In the genomic region with DNA sequence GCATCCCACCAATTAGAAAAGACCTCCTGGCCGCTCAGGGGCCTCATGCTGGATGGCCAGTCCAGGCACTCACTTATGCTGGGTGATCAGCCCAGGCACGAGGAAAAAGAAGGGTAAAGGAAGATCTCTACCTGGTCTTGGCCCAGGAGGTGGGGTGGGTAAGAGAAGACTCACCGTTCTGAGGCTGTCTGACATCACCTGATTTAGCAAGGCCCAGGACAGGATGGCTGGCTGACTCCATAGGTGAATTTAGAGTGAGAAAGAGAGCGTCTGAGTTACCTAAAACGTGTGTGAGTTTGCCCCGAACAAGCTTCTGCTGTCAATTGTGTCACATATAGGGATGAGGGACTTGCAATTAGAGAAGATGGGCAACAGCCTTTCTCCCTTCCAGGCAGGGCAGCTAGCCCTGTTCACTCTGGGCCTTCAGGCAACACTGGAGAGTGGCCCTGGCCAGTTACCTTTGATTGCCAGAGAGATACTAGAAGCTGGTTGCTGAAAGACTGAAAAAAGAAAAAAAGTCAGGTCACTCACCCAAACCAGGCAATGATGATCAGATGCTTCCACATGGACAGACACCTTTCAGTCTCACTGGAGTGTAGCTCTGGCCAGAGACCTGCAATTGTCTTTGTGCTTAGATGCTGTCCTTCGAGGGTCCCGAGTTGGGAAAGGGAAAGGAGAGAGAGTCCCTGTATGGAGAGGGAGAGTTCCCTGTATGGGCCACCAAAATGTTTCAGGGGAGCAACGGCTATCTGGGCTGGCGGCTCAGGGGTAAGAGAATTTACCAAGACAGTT, we compare ENCODE assay signal across 9 cellular contexts. TPM values are rescaled to one million over a fixed set of nuclear protein-coding genes. Genes with fewer than 3 reads are reported as not detected.
DNase-seq lines count a peak whose midpoint lies in the region; ATAC-seq and TF ChIP-seq lines count a peak whose summit lies in the region.
"Had no signal": no experiment of that assay in that cellular context is flagged by ENCODE, and none has a peak within 500 bp of the region (broad histone marks: within the 10 kb centered on the region; RNA-seq: fewer than 3 reads in every experiment).

No MANE protein-coding gene starts in this region.

- POLR2A ChIA-PET in activated naive CD8-positive, alpha-beta T cell treated with anti-CD3 and anti-CD28 coated beads, Interleukin-2, amount 10 ng/mL, durations not matched to agents 7 days and 5 days (lab: Charles Lee): interaction anchor here (0.7 to 0.9 kb wide), 3 partner anchors 11 to 129 kb away, joined by 3 to 5 read pairs (median 3); no protein-coding TSS in a partner anchor

- peaks cover 13% of the 10 kb centered on the region for H3K27me3 Mint-ChIP-seq in GM23338 (ENCODE audit: insufficient read depth, low read depth, poor library complexity)
- H3K27me3 Mint-ChIP-seq in activated naive CD8-positive, alpha-beta T cell treated with anti-CD3 and anti-CD28 coated beads, Interleukin-2, amount 10 ng/mL, durations not matched to agents 7 days and 5 days: no peaks in the 10 kb centered on the region
- H3K27me3 Mint-ChIP-seq in stimulated activated memory B cell treated with anti-CD40 and anti-IgM and Interleukin-4, amounts not matched to agents 10 μg/mL and 1 μg/mL and 100 μg/mL, for 72 hours: peaks cover 11% of the 10 kb centered on the region

- no peak overlapping the region for H3K9ac ChIP-seq in liver (ENCODE audit: low read depth in 1 of 2, low read length in 2 of 2)

- peak overlapping the region; percentile 75; the same call in 1 of the 2 replicates for H2AFZ ChIP-seq in GM23338

- H3K27me3 ChIP-seq in GM23338 (ENCODE audit: insufficient read depth) (no peaks in the 10 kb centered on the region), liver (ENCODE audit: control insufficient read depth in 4 of 4, insufficient read depth in 4 of 4, low read length in 3 of 4) (no peaks in the 10 kb centered on the region), HAP-1 (ENCODE audit: low read depth) (no peaks in the 10 kb centered on the region)

- TF ChIP-seq CTCF in GM23338 (conservative IDR thresholded peaks at IDR 0.05; ENCODE audit: low read depth in 2 of 2): no peak
- no peak for TF ChIP-seq CTCF in liver (IDR thresholded peaks at IDR 0.05; ENCODE audit: low read depth, low read length, missing input control)

- H3F3A ChIP-seq in GM23338 (replicated peaks; ENCODE audit: low read depth): 0 out of 2 replicates have a peak, but pooled peaks cover 3% of the 10 kb centered on the region

- WGBS in liver: 88% methylated on average over 10 of the region's 10 CpGs

- in situ Hi-C loops in HAP-1 (cut with MboI; ENCODE audit: low sequenced_read_pairs): no loop called here

- H3K27ac Mint-ChIP-seq in GM23338: no peak overlapping the region
- H3K27ac Mint-ChIP-seq in activated naive CD8-positive, alpha-beta T cell treated with anti-CD3 and anti-CD28 coated beads, Interleukin-2, amount 10 ng/mL, durations not matched to agents 7 days and 5 days: peak overlapping the region; percentile 35
- H3K27ac Mint-ChIP-seq in stimulated activated memory B cell treated with anti-CD40 and anti-IgM and Interleukin-4, amounts not matched to agents 10 μg/mL and 1 μg/mL and 100 μg/mL, for 72 hours: peak overlapping the region; percentile 14

- H3K4me1 ChIP-seq in GM23338 (ENCODE audit: insufficient read depth) (peaks cover 6% of the 10 kb centered on the region; the same call in 1 of the 2 replicates), liver (ENCODE audit: control insufficient read depth in 4 of 4, insufficient read depth in 4 of 4, low read length in 3 of 4) (peaks cover 6 to 16% (median 10%) of the 10 kb centered on the region in 4 donors), HAP-1 (peaks cover 3% of the 10 kb centered on the region; the same call in 1 of the 2 replicates)

- H3K27ac ChIP-seq in GM23338 (ENCODE audit: low read depth): no peak overlapping the region
- peak overlapping the region; percentile 56 to 88 for H3K27ac ChIP-seq in liver (ENCODE audit: low read depth in 1 of 2, low read length in 2 of 2)

- H3K9me3 Mint-ChIP-seq in GM23338: peaks cover 19% of the 10 kb centered on the region
- no peaks in the 10 kb centered on the region for H3K9me3 Mint-ChIP-seq in activated naive CD8-positive, alpha-beta T cell treated with anti-CD3 and anti-CD28 coated beads, Interleukin-2, amount 10 ng/mL, durations not matched to agents 7 days and 5 days
- no peaks in the 10 kb centered on the region for H3K9me3 Mint-ChIP-seq in stimulated activated memory B cell treated with anti-CD40 and anti-IgM and Interleukin-4, amounts not matched to agents 10 μg/mL and 1 μg/mL and 100 μg/mL, for 72 hours

- H3K9me3 ChIP-seq in liver (ENCODE audit: control insufficient read depth in 4 of 4, low read length in 3 of 4) (no peaks in the 10 kb centered on the region), HAP-1 (no peaks in the 10 kb centered on the region)

- no peaks in the 10 kb centered on the region for H3K9me2 ChIP-seq in GM23338 (ENCODE audit: insufficient read depth)

- H3K4me2 ChIP-seq in GM23338: no peak overlapping the region

- DNase-seq in GM23338 (ENCODE audit: low spot score) (no peak), HAP-1 (ENCODE audit: low spot score in 2 of 2) (no peak), middle frontal gyrus (ENCODE audit: extremely low spot score, low spot score) (no peak), NCI-H1436 treated with DMSO at 0.1 percent for 48 hours (lab: John Stamatoyannopoulos, UW) (no peak)
- DNase-seq in activated naive CD8-positive, alpha-beta T cell treated with anti-CD3 and anti-CD28 coated beads, Interleukin-2, amount 10 ng/mL, durations not matched to agents 7 days and 5 days: no peak
- DNase-seq: stimulated activated CD4-positive, alpha-beta T cell treated with anti-CD3 and anti-CD28 coated beads, Interleukin-1b, Interleukin-23, amount 100 ng/mL, for 48 hours had no signal

- TF ChIP-seq RAD21 in liver (IDR thresholded peaks at IDR 0.05): no peak

- no peaks in the 10 kb centered on the region for H3K79me2 ChIP-seq in GM23338 (replicated peaks; ENCODE audit: insufficient read depth)

- no peaks in the 10 kb centered on the region for H3K36me3 ChIP-seq in GM23338 (ENCODE audit: insufficient read depth)
- no peaks in the 10 kb centered on the region for H3K36me3 ChIP-seq in liver (ENCODE audit: control insufficient read depth in 4 of 4, insufficient read depth in 3 of 4, low read depth in 1 of 4, low read length in 3 of 4)
- H3K36me3 ChIP-seq in HAP-1 (replicated peaks): no peaks in the 10 kb centered on the region

- H3K4me1 Mint-ChIP-seq in GM23338: peaks cover 16% of the 10 kb centered on the region
- peaks cover 49% of the 10 kb centered on the region for H3K4me1 Mint-ChIP-seq in activated naive CD8-positive, alpha-beta T cell treated with anti-CD3 and anti-CD28 coated beads, Interleukin-2, amount 10 ng/mL, durations not matched to agents 7 days and 5 days
- peaks cover 17% of the 10 kb centered on the region for H3K4me1 Mint-ChIP-seq in stimulated activated memory B cell treated with anti-CD40 and anti-IgM and Interleukin-4, amounts not matched to agents 10 μg/mL and 1 μg/mL and 100 μg/mL, for 72 hours

- no peak overlapping the region for H3K4me3 ChIP-seq in GM23338
- H3K4me3 ChIP-seq in liver (ENCODE audit: low read depth in 1 of 3, low read length in 3 of 3): no peak overlapping the region
- H3K4me3 ChIP-seq in HAP-1: no peak overlapping the region

- H3K36me3 Mint-ChIP-seq in GM23338 (ENCODE audit: low read depth): peaks cover 16% of the 10 kb centered on the region
- peaks cover 2% of the 10 kb centered on the region for H3K36me3 Mint-ChIP-seq in activated naive CD8-positive, alpha-beta T cell treated with anti-CD3 and anti-CD28 coated beads, Interleukin-2, amount 10 ng/mL, durations not matched to agents 7 days and 5 days
- no peaks in the 10 kb centered on the region for H3K36me3 Mint-ChIP-seq in stimulated activated memory B cell treated with anti-CD40 and anti-IgM and Interleukin-4, amounts not matched to agents 10 μg/mL and 1 μg/mL and 100 μg/mL, for 72 hours

- no peak for ATAC-seq in GM23338
- ATAC-seq in activated naive CD8-positive, alpha-beta T cell treated with anti-CD3 and anti-CD28 coated beads, Interleukin-2, amount 10 ng/mL, durations not matched to agents 7 days and 5 days (ENCODE audit: low read depth): no peak
- ATAC-seq in stimulated activated memory B cell treated with anti-CD40 and anti-IgM and Interleukin-4, amounts not matched to agents 10 μg/mL and 1 μg/mL and 100 μg/mL, for 72 hours: no peak
- no peak for ATAC-seq in GM18907 (IDR thresholded peaks at IDR 0.05; ENCODE audit: unreplicated experiment)

- no peak overlapping the region; the same call in 2 of the 3 replicates for H3K4me3 Mint-ChIP-seq in GM23338
- no peak overlapping the region for H3K4me3 Mint-ChIP-seq in activated naive CD8-positive, alpha-beta T cell treated with anti-CD3 and anti-CD28 coated beads, Interleukin-2, amount 10 ng/mL, durations not matched to agents 7 days and 5 days
- no peak overlapping the region for H3K4me3 Mint-ChIP-seq in stimulated activated memory B cell treated with anti-CD40 and anti-IgM and Interleukin-4, amounts not matched to agents 10 μg/mL and 1 μg/mL and 100 μg/mL, for 72 hours

- H4K20me1 ChIP-seq in GM23338 (replicated peaks; ENCODE audit: insufficient read depth): no peaks in the 10 kb centered on the region

TF ChIP-seq in liver, 16 proteins besides CTCF, POLR2A, EP300 and RAD21 (continues in another document):
- no peak for TF ChIP-seq GABPA (IDR thresholded peaks at IDR 0.05 in 1 of 2, conservative IDR thresholded peaks at IDR 0.05 in 1 of 2)

RNA-seq across cellular contexts. Expression of a gene that starts 35.7 kb away (rescaled TPM):
- 14.1 and 19.9 TPM in 2 replicates for total RNA-seq in GM23338 (2014; rRNA removed; shearing (Covaris generic))
- polyA plus RNA-seq in GM23338 (2016; fragmentation: Nextera tagmentation; extraction: Ambion mirVana) (21.2 and 23.3 TPM in 2 replicates), liver (1 to 10 TPM; 6.9 to 8.1 TPM)
- 10 to 100 TPM; 49.1 to 52.7 TPM for total RNA-seq in activated naive CD8-positive, alpha-beta T cell treated with anti-CD3 and anti-CD28 coated beads, Interleukin-2, amount 10 ng/mL, durations not matched to agents 7 days and 5 days
- total RNA-seq in liver: 1 to 10 TPM; 1.3 to 6.5 TPM

RNA-seq across cellular contexts. Expression of a gene that starts 37.6 kb away (rescaled TPM):
- 70.4 and 94.5 TPM in 2 replicates for total RNA-seq in GM23338 (2014; rRNA removed; shearing (Covaris generic))
- polyA plus RNA-seq in GM23338 (2016; fragmentation: Nextera tagmentation; extraction: Ambion mirVana) (72.2 and 75.1 TPM in 2 replicates), liver (10 to 100 TPM; 58.4 to 99.8 TPM)
- total RNA-seq in activated naive CD8-positive, alpha-beta T cell treated with anti-CD3 and anti-CD28 coated beads, Interleukin-2, amount 10 ng/mL, durations not matched to agents 7 days and 5 days: 100 to 1,000 TPM; 261 to 271 TPM
- total RNA-seq in liver: 10 to 100 TPM; 38.6 to 60.5 TPM

RNA-seq across cellular contexts. Expression of a gene that starts 59.9 kb away (rescaled TPM):
- 1,591 and 1,704 TPM in 2 replicates for total RNA-seq in GM23338 (2014; rRNA removed; shearing (Covaris generic))
- polyA plus RNA-seq in GM23338 (2016; fragmentation: Nextera tagmentation; extraction: Ambion mirVana): 1,041 and 1,059 TPM in 2 replicates
- total RNA-seq in activated naive CD8-positive, alpha-beta T cell treated with anti-CD3 and anti-CD28 coated beads, Interleukin-2, amount 10 ng/mL, durations not matched to agents 7 days and 5 days: 1,000 to 10,000 TPM; 1,168 to 1,207 TPM
- total RNA-seq in liver: 100 to 1,000 TPM; 197 to 533 TPM
- polyA plus RNA-seq in liver: 100 to 1,000 TPM; 115 to 224 TPM
